In the genomic region with DNA sequence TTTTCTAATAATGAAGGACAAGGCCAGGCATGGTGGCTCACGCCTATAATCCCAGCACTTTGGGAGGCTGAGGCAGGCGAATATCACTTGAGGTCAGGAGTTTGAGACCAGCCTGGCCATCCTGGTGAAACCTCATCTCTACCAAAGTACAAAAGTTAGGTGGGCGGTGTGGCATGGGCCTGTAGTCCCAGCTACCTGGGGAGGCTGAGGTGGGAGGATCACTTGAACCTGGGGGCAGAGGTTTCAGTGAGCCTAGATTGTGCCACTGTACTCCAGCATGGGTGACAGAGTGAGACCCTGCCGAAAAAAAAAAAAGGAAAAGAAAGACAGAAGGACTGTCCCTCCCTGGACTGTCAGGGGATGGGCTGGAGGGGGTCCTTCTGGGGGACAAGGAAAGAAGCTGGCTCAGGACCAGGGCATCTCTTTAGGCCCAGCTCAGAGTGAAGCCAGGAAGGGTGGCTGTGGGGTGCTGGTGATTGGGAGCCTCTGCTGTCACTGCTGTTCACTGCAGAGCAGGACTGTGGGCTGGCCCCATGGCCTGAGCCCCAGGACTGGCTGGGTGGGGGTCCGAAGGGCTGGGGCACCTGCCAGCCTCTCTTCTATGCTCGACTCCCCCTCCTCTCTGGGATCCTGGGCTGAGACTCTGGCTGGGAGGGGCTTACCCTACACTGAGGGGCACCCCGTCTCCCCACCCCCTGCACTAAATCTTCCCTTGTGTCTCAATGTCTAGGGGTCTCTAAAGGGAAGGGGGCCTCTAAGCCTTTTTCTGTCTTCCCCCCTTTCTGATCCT, we compare ENCODE assay signal across 9 cellular contexts. TPM values are rescaled to one million over a fixed set of nuclear protein-coding genes. Genes with fewer than 3 reads are reported as not detected.
DNase-seq lines count a peak whose midpoint lies in the region; ATAC-seq and TF ChIP-seq lines count a peak whose summit lies in the region.
"Had no signal": no experiment of that assay in that cellular context is flagged by ENCODE, and none has a peak within 500 bp of the region (broad histone marks: within the 10 kb centered on the region; RNA-seq: fewer than 3 reads in every experiment).

No MANE protein-coding gene starts in this region.

- no peaks in the 10 kb centered on the region for H4K20me1 ChIP-seq in mammary epithelial cell (ENCODE audit: insufficient read depth, low read length)

- in situ Hi-C loops in mammary epithelial cell (cut with MboI; ENCODE audit: low sequenced_read_pairs in 2 of 2): loop anchor here (10.0 to 25.0 kb wide), 2 partner anchors 57 to 235 kb away; a partner anchor contains a TSS

- no peaks in the 10 kb centered on the region for H3K79me1 ChIP-seq in mesendoderm (ENCODE audit: low read length)

- no peak overlapping the region for H3K23ac ChIP-seq in mesendoderm (ENCODE audit: low read length)

- H4K8ac ChIP-seq in mesendoderm (ENCODE audit: low read depth, low read length): no peak overlapping the region

- peak overlapping the region; percentile 25 to 99 (median 94) for H3K4me3 ChIP-seq in heart right ventricle
- H3K4me3 ChIP-seq in mammary epithelial cell (replicated peaks in 1 of 3; ENCODE audit: insufficient read depth in 1 of 3, low read depth in 2 of 3, low read length in 3 of 3): peak overlapping the region in 2 of 3 experiments; percentile 68 to 73
- no peak overlapping the region for H3K4me3 ChIP-seq in mesendoderm (ENCODE audit: low read length)
- H3K4me3 ChIP-seq in uterus: peak overlapping the region; percentile 48 to 88

- H3K27me3 ChIP-seq in heart right ventricle (peaks cover 0 to 4% (median 0%) of the 10 kb centered on the region in 7 donors), mammary epithelial cell (ENCODE audit: insufficient read depth, low read length) (no peaks in the 10 kb centered on the region), mesendoderm (ENCODE audit: insufficient read depth, low read length, poor library complexity) (no peaks in the 10 kb centered on the region), uterus (no peaks in the 10 kb centered on the region)
- H3K27me3 ChIP-seq: pancreas had no signal

- peak in 1 of 8 donors; percentile 2 for ATAC-seq in heart right ventricle

- no peaks in the 10 kb centered on the region for H3K9me3 ChIP-seq in heart right ventricle
- H3K9me3 ChIP-seq in mammary epithelial cell (replicated peaks; ENCODE audit: insufficient read depth, low read length): no peaks in the 10 kb centered on the region
- no peaks in the 10 kb centered on the region for H3K9me3 ChIP-seq in uterus
- H3K9me3 ChIP-seq: pancreas had no signal

- H2BK120ac ChIP-seq in mesendoderm (ENCODE audit: low read depth, low read length): no peak overlapping the region

- peak overlapping the region; percentile 69 for H3K56ac ChIP-seq in mesendoderm (ENCODE audit: low read length)

- H3K4me2 ChIP-seq in mammary epithelial cell (ENCODE audit: insufficient read depth, low read depth, low read length): peak overlapping the region; percentile 98
- H3K4me2 ChIP-seq in mesendoderm (ENCODE audit: low read length): peak overlapping the region; percentile 79

- CTCF ChIA-PET in mammary epithelial cell (lab: Charles Lee; ENCODE audit: low non-redundant PET): no interaction called here

- intact Hi-C loops in heart right ventricle (cut with DNase I) (loop anchor here in 6 of 10 donors (5.0 to 10.0 kb wide), 4 partner anchors 35 to 237 kb away; no protein-coding TSS in a partner anchor), cardiac septum (cut with DNase I) (loop anchor here (5.0 to 10.0 kb wide), 4 partner anchors 35 to 237 kb away; no protein-coding TSS in a partner anchor), mammary epithelial cell (cut with micrococcal nuclease) (no loop called here), uterus (cut with DNase I; ENCODE audit: low total_unique reads) (no loop called here)

- H2BK5ac ChIP-seq in mesendoderm (ENCODE audit: low read length): no peak overlapping the region

- BruUV-seq in mammary epithelial cell (replicated peaks; lab: Mats Ljungman, UMichigan): no TSS peak

- peak overlapping the region; percentile 7 for H3K9ac ChIP-seq in mammary epithelial cell (ENCODE audit: insufficient read depth, low read length)
- H3K9ac ChIP-seq in mesendoderm (ENCODE audit: low read length): peak overlapping the region; percentile 70

- H3K27ac ChIP-seq in heart right ventricle (peak overlapping the region; percentile 91 to 100 (median 96)), mammary epithelial cell (ENCODE audit: insufficient read depth, low read depth, low read length) (no peak overlapping the region), mesendoderm (ENCODE audit: low read depth, low read length) (no peak overlapping the region), uterus (peak overlapping the region; percentile 96 to 97)

- H3K4ac ChIP-seq in mesendoderm (ENCODE audit: low read depth, low read length): no peak overlapping the region

- H4K5ac ChIP-seq in mesendoderm (ENCODE audit: low read length): no peak overlapping the region

- no peak overlapping the region for H2AK5ac ChIP-seq in mesendoderm (ENCODE audit: low read length)

- H3K4me1 ChIP-seq in heart right ventricle (peaks cover 19 to 84% (median 65%) of the 10 kb centered on the region in 9 donors), mammary epithelial cell (ENCODE audit: insufficient read depth, low read length) (peaks cover 20% of the 10 kb centered on the region), mesendoderm (ENCODE audit: control insufficient read depth, low read depth, low read length) (no peaks in the 10 kb centered on the region), uterus (peaks cover 5 to 12% of the 10 kb centered on the region in 2 donors)

- DNase-seq in heart right ventricle: no peak
- no peak for DNase-seq in cardiac septum (ENCODE audit: low spot score)
- no peak for DNase-seq in mammary epithelial cell
- no peak for DNase-seq in mesendoderm
- DNase-seq in uterus: no peak
- no peak for DNase-seq in NK-92 (lab: John Stamatoyannopoulos, UW; ENCODE audit: unreplicated experiment)
- DNase-seq in kidney tubule cell (ENCODE audit: low spot score): no peak
- DNase-seq in NCI-H69 (lab: John Stamatoyannopoulos, UW): no peak

- dilution Hi-C loops in mammary epithelial cell (cut with HindIII; ENCODE audit: low sequenced_read_pairs): no loop called here

- no peak overlapping the region for H2BK15ac ChIP-seq in mesendoderm (replicated peaks; ENCODE audit: low read depth)

- H3K18ac ChIP-seq in mesendoderm (ENCODE audit: low read length): no peak overlapping the region

- no peak for TF ChIP-seq CTCF in heart right ventricle (IDR thresholded peaks at IDR 0.05)
- no peak for TF ChIP-seq CTCF in mammary epithelial cell (conservative IDR thresholded peaks at IDR 0.05 in 1 of 2, IDR thresholded peaks at IDR 0.05 in 1 of 2; ENCODE audit: extremely low read depth in 1 of 2, insufficient read depth in 1 of 2, low read depth in 1 of 2, low read length in 2 of 2)
- TF ChIP-seq CTCF in uterus (IDR thresholded peaks at IDR 0.05): no peak

- H2AFZ ChIP-seq in mammary epithelial cell (ENCODE audit: low read depth, low read length): peak overlapping the region; percentile 78

- H3K79me2 ChIP-seq in mammary epithelial cell (ENCODE audit: insufficient read depth, low read length) (no peaks in the 10 kb centered on the region), mesendoderm (ENCODE audit: control insufficient read depth, insufficient read depth, low read length) (no peaks in the 10 kb centered on the region)

- whole genome bisulfite sequencing in heart right ventricle, 2 donors: 52 to 55% methylated on average over 7 of the region's 7 CpGs
- 100% methylated on average over 3 of the region's 7 CpGs for WGBS in mammary epithelial cell (ENCODE audit: low coverage, missing lambda C conversion rate)
- WGBS in mesendoderm (ENCODE audit: extremely low coverage, insufficient coverage, low lambda C conversion rate): no CpG with 5 or more reads among the region's 7 CpGs

- no peak for TF ChIP-seq POLR2A in uterus (IDR thresholded peaks at IDR 0.05)

- H3K36me3 ChIP-seq in heart right ventricle (no peaks in the 10 kb centered on the region), mammary epithelial cell (ENCODE audit: insufficient read depth, low read length) (no peaks in the 10 kb centered on the region), mesendoderm (ENCODE audit: control insufficient read depth, insufficient read depth, low read length) (no peaks in the 10 kb centered on the region), uterus (no peaks in the 10 kb centered on the region)
- H3K36me3 ChIP-seq: pancreas had no signal

RNA-seq across cellular contexts. Expression of a gene that starts 0.9 kb away (rescaled TPM):
- total RNA-seq in heart right ventricle (10 to 100 TPM; 48.3 to 78.4 (median 68.0) TPM), cardiac septum (96.8 TPM), mammary epithelial cell (10 to 100 TPM; 30.5 to 43.0 TPM), uterus (100 to 1,000 TPM in 1 of 4 donors, 10 to 100 TPM in 1, 1 to 10 TPM in 2; 2.6 to 119 (median 15.2) TPM)
- polyA plus RNA-seq in heart right ventricle (10 to 100 TPM; 31.5 to 33.2 TPM), mammary epithelial cell (11.4 TPM)
- 28.8 TPM for polyA minus RNA-seq in mammary epithelial cell
- 32.5 TPM for polyA plus RNA-seq in mesendoderm (2013, experiment 1 of 2)
- polyA plus RNA-seq in mesendoderm (2013, experiment 2 of 2): 31.7 TPM

Comparison
In these comparisons a context has a peak if more than half of its experiments do, and no peak if none do; other contexts are left out.
1. H3K27ac ChIP-seq: peak in heart right ventricle (10 of 10) and uterus (2 of 2); none in mammary epithelial cell (single experiment) and mesendoderm (single experiment).
2. intact Hi-C loops: an anchor here in heart right ventricle (5.0 to 10.0 kb wide) and cardiac septum (5.0 to 10.0 kb wide); none called in mammary epithelial cell and uterus.